17 cellular contexts compared by ENCODE assay signal in the genomic region with DNA sequence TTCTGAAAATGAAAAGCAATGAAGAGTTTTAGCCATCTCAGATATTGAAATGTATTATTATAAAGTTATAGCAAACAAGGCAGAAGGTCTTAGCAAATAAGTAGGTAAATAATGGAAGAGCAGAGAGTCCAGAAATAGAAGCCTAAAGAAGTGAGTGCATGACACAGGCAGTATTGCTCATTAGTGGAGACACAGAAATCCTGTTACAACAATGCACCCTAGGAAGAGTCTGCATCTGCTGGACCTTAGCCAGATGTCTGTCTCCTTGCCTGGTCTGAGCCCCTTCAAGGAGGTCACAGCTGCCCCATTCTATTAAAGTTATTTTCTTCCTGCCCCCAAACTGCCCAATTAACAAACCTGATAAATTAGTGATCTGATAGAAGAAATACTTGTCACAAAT.
"Had no signal": no experiment of that assay in that cellular context is flagged by ENCODE, and none has a peak within 500 bp of the region (broad histone marks: within the 10 kb centered on the region; RNA-seq: fewer than 3 reads in every experiment).

No MANE protein-coding gene starts in this region.

- H3K9me3 Mint-ChIP-seq: activated naive CD8-positive, alpha-beta T cell treated with anti-CD3 and anti-CD28 coated beads, Interleukin-2, amount 10 ng/mL, durations not matched to agents 7 days and 5 days; activated T-cell treated with anti-CD3 and anti-CD28 coated beads, Interleukin-2, amount 50 U/mL, for 4 hours; T-helper 2 cell treated with Interferon-gamma antibody and Interleukin-4, amounts not matched to agents 5 μg/mL and 100 μg/mL, for 36 hours; type B pancreatic cell had no signal

- H3K4me3 ChIP-seq: heart left ventricle had no signal

- H3K9me3 ChIP-seq: heart left ventricle had no signal

- ATAC-seq: activated CD8-positive, alpha-beta memory T cell treated with anti-CD3 and anti-CD28 coated beads, Interleukin-2, amount 10 ng/mL, durations not matched to agents 7 days and 5 days; activated T-cell treated with anti-CD3 and anti-CD28 coated beads, Interleukin-2, amount 50 U/mL, for 4 hours; foreskin keratinocyte; heart left ventricle; sciatic nerve had no signal

- FAIRE-seq: colon, keratinocyte had no signal

- H3K4me3 Mint-ChIP-seq: activated CD8-positive, alpha-beta memory T cell treated with anti-CD3 and anti-CD28 coated beads, Interleukin-2, amount 10 ng/mL, durations not matched to agents 7 days and 5 days; activated naive CD8-positive, alpha-beta T cell treated with anti-CD3 and anti-CD28 coated beads, Interleukin-2, amount 10 ng/mL, durations not matched to agents 7 days and 5 days; activated T-cell treated with anti-CD3 and anti-CD28 coated beads, Interleukin-2, amount 50 U/mL, for 4 hours; T-helper 2 cell treated with Interferon-gamma antibody and Interleukin-4, amounts not matched to agents 5 μg/mL and 100 μg/mL, for 36 hours; type B pancreatic cell had no signal

- H3K27ac ChIP-seq: foreskin keratinocyte, heart left ventricle had no signal

- H3K27ac Mint-ChIP-seq: activated CD8-positive, alpha-beta memory T cell treated with anti-CD3 and anti-CD28 coated beads, Interleukin-2, amount 10 ng/mL, durations not matched to agents 7 days and 5 days; activated naive CD8-positive, alpha-beta T cell treated with anti-CD3 and anti-CD28 coated beads, Interleukin-2, amount 10 ng/mL, durations not matched to agents 7 days and 5 days; T-helper 2 cell treated with Interferon-gamma antibody and Interleukin-4, amounts not matched to agents 5 μg/mL and 100 μg/mL, for 36 hours had no signal

- H3K27me3 Mint-ChIP-seq: type B pancreatic cell had no signal

- H3K4me1 Mint-ChIP-seq: activated CD8-positive, alpha-beta memory T cell treated with anti-CD3 and anti-CD28 coated beads, Interleukin-2, amount 10 ng/mL, durations not matched to agents 7 days and 5 days had no signal

- DNase-seq: activated CD4-positive, alpha-beta T cell treated with anti-CD3 and anti-CD28 coated beads, Interleukin-2, amount 50 U/mL, for 4 hours; activated CD4-positive, CD25-positive, alpha-beta regulatory T cell treated with anti-CD3 and anti-CD28 coated beads, Interleukin-2, amount 50 U/mL, for 72 hours; activated CD8-positive, alpha-beta memory T cell treated with anti-CD3 and anti-CD28 coated beads, Interleukin-2, amount 10 ng/mL, durations not matched to agents 7 days and 5 days; activated gamma-delta T cell; activated naive CD8-positive, alpha-beta T cell treated with anti-CD3 and anti-CD28 coated beads, Interleukin-2, amount 10 ng/mL, durations not matched to agents 7 days and 5 days; activated T-cell treated with anti-CD3 and anti-CD28 coated beads, Interleukin-2, amount 50 U/mL, for 4 hours; anterior cingulate cortex; foreskin keratinocyte; heart left ventricle; stimulated activated CD4-positive, alpha-beta T cell treated with anti-CD3 and anti-CD28 coated beads, Interleukin-12 subunit alpha, Interleukin-12 subunit beta, amount 100 ng/mL, for 4 hours; stimulated activated CD4-positive, alpha-beta T cell treated with anti-CD3 and anti-CD28 coated beads, Interleukin-2, amount 100 ng/mL, for 48 hours; stimulated activated naive CD4-positive, alpha-beta T cell treated with Interleukin-2 at 50 U/mL for 16 hours had no signal

- H3K4me1 ChIP-seq: foreskin keratinocyte had no signal

- H3K36me3 Mint-ChIP-seq: activated CD8-positive, alpha-beta memory T cell treated with anti-CD3 and anti-CD28 coated beads, Interleukin-2, amount 10 ng/mL, durations not matched to agents 7 days and 5 days; activated naive CD8-positive, alpha-beta T cell treated with anti-CD3 and anti-CD28 coated beads, Interleukin-2, amount 10 ng/mL, durations not matched to agents 7 days and 5 days; type B pancreatic cell had no signal

- H3K27me3 ChIP-seq: foreskin keratinocyte, heart left ventricle had no signal

- H3K36me3 ChIP-seq: heart left ventricle had no signal
